In genomic region chr11:85935751-85936150, GRCh38 we compare ENCODE assay signal across 25 cellular contexts.
"Had no signal": no experiment of that assay in that cellular context is flagged by ENCODE, and none has a peak within 500 bp of the region (broad histone marks: within the 10 kb centered on the region; RNA-seq: fewer than 3 reads in every experiment).

No MANE protein-coding gene starts in this region.

- H3K4me3 ChIP-seq: cardiac muscle cell, Peyer's patch, SJSA1 had no signal

- H3K9me3 ChIP-seq: Peyer's patch, SJSA1 had no signal

- H3K4me1 ChIP-seq: Peyer's patch, SJSA1 had no signal

- H3K36me3 Mint-ChIP-seq: activated naive CD8-positive, alpha-beta T cell had no signal

- H3K4me3 Mint-ChIP-seq: activated CD8-positive, alpha-beta T cell treated with anti-CD3 and anti-CD28 coated beads, Interleukin-2, amount 10 ng/mL, durations not matched to agents 7 days and 5 days; activated naive CD8-positive, alpha-beta T cell; activated T-cell treated with anti-CD3 and anti-CD28 coated beads, Interleukin-2, amount 50 U/mL, for 4 hours; T-helper 1 cell treated with Interleukin-12 subunit alpha and Interleukin-12 subunit beta and Interleukin-4 antibody, amounts not matched to agents 30 μg/mL and 1 μg/mL, for 36 hours had no signal

- H3K9me3 Mint-ChIP-seq: activated T-cell treated with anti-CD3 and anti-CD28 coated beads, Interleukin-2, amount 50 U/mL, for 4 hours; T-helper 1 cell treated with Interleukin-12 subunit alpha and Interleukin-12 subunit beta and Interleukin-4 antibody, amounts not matched to agents 30 μg/mL and 1 μg/mL, for 36 hours had no signal

- ATAC-seq: activated CD8-positive, alpha-beta T cell treated with anti-CD3 and anti-CD28 coated beads, Interleukin-2, amount 10 ng/mL, durations not matched to agents 7 days and 5 days; activated T-cell treated with anti-CD3 and anti-CD28 coated beads, Interleukin-2, amount 50 U/mL, for 4 hours; SK-N-SH treated with all-trans-retinoic acid at 6 μM for 48 hours had no signal

- H3K27ac ChIP-seq: brain microvascular endothelial cell, cardiac muscle cell, Peyer's patch, RWPE1, SJSA1 had no signal

- H3K27me3 ChIP-seq: brain microvascular endothelial cell, cardiac muscle cell, Peyer's patch, SJSA1 had no signal

- DNase-seq: activated CD4-positive, alpha-beta T cell treated with anti-CD3 and anti-CD28 coated beads for 48 hours; activated CD4-positive, alpha-beta T cell treated with anti-CD3 and anti-CD28 coated beads, Interleukin-2, amount 50 U/mL, for 4 hours; activated CD4-positive, CD25-positive, alpha-beta regulatory T cell treated with anti-CD3 and anti-CD28 coated beads, Interleukin-2, amount 50 U/mL, for 72 hours; activated CD8-positive, alpha-beta T cell treated with anti-CD3 and anti-CD28 coated beads, Interleukin-2, amount 10 ng/mL, durations not matched to agents 7 days and 5 days; activated effector memory CD4-positive, alpha-beta T cell treated with anti-CD3 and anti-CD28 coated beads, Interleukin-2, amount 50 U/mL, for 16 hours; activated naive CD4-positive, alpha-beta T cell treated with Interleukin-2 at 50 U/mL for 16 hours; activated T-cell treated with anti-CD3 and anti-CD28 coated beads, Interleukin-2, amount 50 U/mL, for 4 hours; amygdala; brain microvascular endothelial cell; Karpas-422; MM.1S; NCI-H1105 treated with DMSO at 0.1 percent for 48 hours; NCI-H1436 treated with DMSO at 0.1 percent for 48 hours; NCI-H187; NCI-H2081; NCI-H510A treated with DMSO at 0.1 percent for 48 hours; NCI-H69; Peyer's patch; SHP77 had no signal

- H3K36me3 ChIP-seq: brain microvascular endothelial cell, cardiac muscle cell, Peyer's patch, SJSA1 had no signal

- H3K27ac Mint-ChIP-seq: activated CD8-positive, alpha-beta T cell treated with anti-CD3 and anti-CD28 coated beads, Interleukin-2, amount 10 ng/mL, durations not matched to agents 7 days and 5 days; activated naive CD8-positive, alpha-beta T cell; T-helper 1 cell treated with Interleukin-12 subunit alpha and Interleukin-12 subunit beta and Interleukin-4 antibody, amounts not matched to agents 30 μg/mL and 1 μg/mL, for 36 hours had no signal

- H3K27me3 Mint-ChIP-seq: activated naive CD8-positive, alpha-beta T cell had no signal
